Comparison of ENCODE assay signal across 11 cellular contexts in genomic region chr20:34415079-34415478, GRCh38. TPM values are rescaled to one million over a fixed set of nuclear protein-coding genes. Genes with fewer than 3 reads are reported as not detected.
A peak's percentile ranks its signal among the peaks of the same experiment; 100 is the strongest.
DNase-seq lines count a peak whose midpoint lies in the region; ATAC-seq and TF ChIP-seq lines count a peak whose summit lies in the region.
"Had no signal": no experiment of that assay in that cellular context is flagged by ENCODE, and none has a peak within 500 bp of the region (broad histone marks: within the 10 kb centered on the region; RNA-seq: fewer than 3 reads in every experiment).

No MANE protein-coding gene starts in this region.

- no peak overlapping the region for H2AFZ ChIP-seq in SU-DHL-6 (ENCODE audit: low read depth, low read length, severe bottlenecking)

- peak overlapping the region; percentile 26 to 96 (median 85) for H3K27ac Mint-ChIP-seq in naive B cell

- H3K36me3 ChIP-seq in SU-DHL-6 (ENCODE audit: low read length): peaks cover 10% of the 10 kb centered on the region; the same call in 1 of the 2 replicates
- peaks cover 0 to 22% of the 10 kb centered on the region in 2 donors for H3K36me3 ChIP-seq in thyroid gland

- H3F3A ChIP-seq in SU-DHL-6 (ENCODE audit: insufficient read depth): peaks cover 5% of the 10 kb centered on the region; the same call in 1 of the 2 replicates

- 66 to 92% methylated on average over 3 of the region's 3 CpGs for WGBS in thyroid gland, 2 donors

- peaks cover 16 to 22% (median 20%) of the 10 kb centered on the region in 3 donors for H3K4me1 Mint-ChIP-seq in naive B cell

- no peak for DNase-seq in naive B cell
- no peak for DNase-seq in AG08395 (ENCODE audit: low spot score)
- no peak for DNase-seq in thyroid gland
- no peak for DNase-seq in DMS53 (lab: John Stamatoyannopoulos, UW)
- no peak for DNase-seq in midbrain (lab: John Stamatoyannopoulos, UW)
- DNase-seq: central memory CD4-positive, alpha-beta T cell had no signal

- H3K4me3 Mint-ChIP-seq in naive B cell: peak overlapping the region in 4 of 8 donors; percentile 27 to 81 (median 54)

- intact Hi-C loops in thyroid gland (cut with DNase I): no loop called here

- peak overlapping the region; percentile 33 for H3K4me2 ChIP-seq in SU-DHL-6 (ENCODE audit: low read depth, low read length, poor library complexity, severe bottlenecking)

- no peaks in the 10 kb centered on the region for H3K9me3 Mint-ChIP-seq in naive B cell

- TF ChIP-seq POLR2A in thyroid gland (IDR thresholded peaks at IDR 0.05): no peak

- H3K36me3 Mint-ChIP-seq in naive B cell: peaks cover 0 to 11% of the 10 kb centered on the region in 2 donors

- H3K4me3 ChIP-seq in SU-DHL-6 (ENCODE audit: insufficient read depth, low read length, poor library complexity, severe bottlenecking) (no peak overlapping the region), thyroid gland (replicated peaks in 1 of 3) (no peak overlapping the region)
- H3K4me3 ChIP-seq: right lobe of liver, tibial nerve had no signal

- H3K9ac ChIP-seq in SU-DHL-6 (ENCODE audit: low read length): no peak overlapping the region

- H3K9me3 ChIP-seq in SU-DHL-6 (ENCODE audit: insufficient read depth, low read length) (no peaks in the 10 kb centered on the region), thyroid gland (no peaks in the 10 kb centered on the region)
- H3K9me3 ChIP-seq: right lobe of liver, tibial nerve had no signal

- H3K4me1 ChIP-seq in thyroid gland: peaks cover 0 to 2% of the 10 kb centered on the region in 2 donors

- peak; percentile 55 for ATAC-seq in GM18867 (IDR thresholded peaks at IDR 0.05; ENCODE audit: unreplicated experiment)
- ATAC-seq in HG02885 (IDR thresholded peaks at IDR 0.05; ENCODE audit: poor library complexity, unreplicated experiment): peak; percentile 49
- peak; percentile 35 for ATAC-seq in naive B cell (ENCODE audit: low read depth in 2 of 2)

- H3K27me3 Mint-ChIP-seq in naive B cell: no peaks in the 10 kb centered on the region

- H3K79me2 ChIP-seq in SU-DHL-6 (ENCODE audit: insufficient read depth, low read length): no peaks in the 10 kb centered on the region

- H4K20me1 ChIP-seq in SU-DHL-6 (ENCODE audit: low read depth, low read length): no peaks in the 10 kb centered on the region

- no peaks in the 10 kb centered on the region for H3K27me3 ChIP-seq in SU-DHL-6 (ENCODE audit: low read length)
- no peaks in the 10 kb centered on the region for H3K27me3 ChIP-seq in thyroid gland
- H3K27me3 ChIP-seq: right lobe of liver, tibial nerve had no signal

- H3K27ac ChIP-seq in SU-DHL-6 (ENCODE audit: low read depth, low read length) (peak overlapping the region; percentile 61), thyroid gland (peak overlapping the region in 1 of 3 donors; percentile 9)
- H3K27ac ChIP-seq: right lobe of liver had no signal

- no peaks in the 10 kb centered on the region for H3K9me2 ChIP-seq in SU-DHL-6 (replicated peaks; ENCODE audit: insufficient read depth, low read length)

- TF ChIP-seq CTCF in SU-DHL-6 (IDR thresholded peaks at IDR 0.05; ENCODE audit: insufficient read depth, low read length, poor library complexity, severe bottlenecking) (no peak), thyroid gland (IDR thresholded peaks at IDR 0.05) (no peak)

RNA-seq across cellular contexts. Expression of gene ITCH, which starts 52.0 kb away (rescaled TPM):
- polyA plus RNA-seq in naive B cell (ENCODE audit: low read depth in 6 of 6): 10 to 100 TPM in 5 of 6 donors, 1 to 10 TPM in 1; 8.1 to 36.0 (median 25.3) TPM
- total RNA-seq in thyroid gland: 100 to 1,000 TPM in 1 of 4 donors, 10 to 100 TPM in 3; 67.5 to 120 (median 75.5) TPM
